ENCODE assay signal across 26 cellular contexts in genomic region chr6:15817100-15817499, GRCh38.
"Had no signal": no experiment of that assay in that cellular context is flagged by ENCODE, and none has a peak within 500 bp of the region (broad histone marks: within the 10 kb centered on the region; RNA-seq: fewer than 3 reads in every experiment).

No MANE protein-coding gene starts in this region.

- H3K27ac ChIP-seq: esophagus squamous epithelium, heart right ventricle, lower lobe of right lung, prostate gland, right atrium auricular region, suprapubic skin, transverse colon, vagina had no signal

- ATAC-seq: effector memory CD8-positive, alpha-beta T cell; heart right ventricle; left ventricle myocardium superior; lower lobe of right lung; naive thymus-derived CD8-positive, alpha-beta T cell; sciatic nerve; stimulated activated naive CD8-positive, alpha-beta T cell treated with anti-CD3 and anti-CD28 coated beads, Interleukin-15, amount 100 ng/mL, for 72 hours had no signal

- H3K36me3 ChIP-seq: esophagus squamous epithelium, heart right ventricle, lower lobe of right lung, prostate gland, right atrium auricular region, suprapubic skin, transverse colon, vagina had no signal

- H3K9me3 ChIP-seq: esophagus squamous epithelium, heart right ventricle, lower lobe of right lung, prostate gland, right atrium auricular region, suprapubic skin, transverse colon, vagina had no signal

- H3K4me2 ChIP-seq: smooth muscle cell had no signal

- H3K4me3 ChIP-seq: esophagus squamous epithelium, heart right ventricle, lower lobe of right lung, prostate gland, right atrium auricular region, smooth muscle cell, suprapubic skin, transverse colon, vagina had no signal

- H3K4me1 ChIP-seq: esophagus squamous epithelium, lower lobe of right lung, prostate gland, suprapubic skin, transverse colon, vagina had no signal

- DNase-seq: effector memory CD8-positive, alpha-beta T cell; erythroblast; esophagus squamous epithelium; foreskin melanocyte; glutamatergic neuron; heart right ventricle; hypothalamus; immature natural killer cell; left ventricle myocardium superior; lower lobe of right lung; naive thymus-derived CD8-positive, alpha-beta T cell; nephron progenitor cell; nucleus accumbens; stimulated activated CD4-positive, alpha-beta T cell treated with anti-CD3 and anti-CD28 coated beads, Interleukin-12 subunit alpha, Interleukin-12 subunit beta, amount 100 ng/mL, for 4 hours; stimulated activated CD4-positive, alpha-beta T cell treated with anti-CD3 and anti-CD28 coated beads, Interleukin-1b, Interleukin-23, amount 100 ng/mL, for 48 hours; stimulated activated CD4-positive, alpha-beta T cell treated with anti-CD3 and anti-CD28 coated beads, Interleukin-4, amount 100 ng/mL, for 1 hour; stimulated activated CD8-positive, alpha-beta memory T cell treated with anti-CD3 and anti-CD28 coated beads, Interleukin-4, amount 100 ng/mL, for 48 hours; stimulated activated naive CD4-positive, alpha-beta T cell; stimulated activated naive CD8-positive, alpha-beta T cell treated with anti-CD3 and anti-CD28 coated beads, Interleukin-15, amount 100 ng/mL, for 72 hours; transverse colon had no signal

- H3K27me3 ChIP-seq: heart right ventricle, right atrium auricular region, suprapubic skin, transverse colon, vagina had no signal
